8 cellular contexts compared by ENCODE assay signal in genomic region chr5:91383027-91383955, GRCh38. TPM values are rescaled to one million over a fixed set of nuclear protein-coding genes. Genes with fewer than 3 reads are reported as not detected.
DNase-seq lines count a peak whose midpoint lies in the region; ATAC-seq lines count a peak whose summit lies in the region.

Gene ARRDC3, minus strand, starts transcription at chr5:91383317. Its CDS starts 225 bp downstream, at chr5:91383092.

- H3K27ac Mint-ChIP-seq in effector memory CD8-positive, alpha-beta T cell = peak within 1 kb of the TSS; percentile 98 to 100

- peak within 1 kb of the TSS; percentile 45 for H2BK120ac ChIP-seq in mesenchymal stem cell (ENCODE audit: low read depth, low read length)

- WGBS in mesenchymal stem cell = under 1% methylated on average over 43 of the region's 49 CpGs

- H3K14ac ChIP-seq in mesenchymal stem cell (ENCODE audit: low read length in 2 of 2) = peak within 1 kb of the TSS in 1 of 2 experiments; percentile 44

- peak within 1 kb of the TSS; percentile 49 to 90 for H3K18ac ChIP-seq in mesenchymal stem cell (ENCODE audit: low read depth in 1 of 2, low read length in 2 of 2)

- no peaks in the 10 kb centered on the region for H3K27me3 Mint-ChIP-seq in effector memory CD8-positive, alpha-beta T cell

- no peaks in the 10 kb centered on the region for H3K9me3 Mint-ChIP-seq in effector memory CD8-positive, alpha-beta T cell

- H3K4ac ChIP-seq in mesenchymal stem cell (ENCODE audit: low read depth in 1 of 2, low read length in 2 of 2) = peak within 1 kb of the TSS; percentile 25 to 73

- H2AK5ac ChIP-seq in mesenchymal stem cell (ENCODE audit: low read length, severe bottlenecking) = no peak within 1 kb of the TSS

- H3K9me3 ChIP-seq in mesenchymal stem cell (ENCODE audit: control insufficient read depth, low read length) = no peaks in the 10 kb centered on the region

- H2BK12ac ChIP-seq in mesenchymal stem cell (ENCODE audit: low read length in 2 of 2) = peak within 1 kb of the TSS in 1 of 2 experiments; percentile 77

- peak within 1 kb of the TSS; percentile 95 for H3K4me2 ChIP-seq in mesenchymal stem cell (ENCODE audit: low read length, poor library complexity, severe bottlenecking)

- H3K4me1 Mint-ChIP-seq in effector memory CD8-positive, alpha-beta T cell (ENCODE audit: low read depth in 2 of 2) = peaks cover 12 to 27% of the 10 kb centered on the region in 2 donors

- H3K79me1 ChIP-seq in mesenchymal stem cell (replicated peaks; ENCODE audit: low read length, poor library complexity, severe bottlenecking) = no peaks in the 10 kb centered on the region

- peak within 1 kb of the TSS; percentile 81 to 94 for H3K4me3 Mint-ChIP-seq in effector memory CD8-positive, alpha-beta T cell

- H2AFZ ChIP-seq in mesenchymal stem cell (ENCODE audit: low read depth, low read length) = peak within 1 kb of the TSS; percentile 54

- peak within 1 kb of the TSS; percentile 99 for H3K9ac ChIP-seq in mesenchymal stem cell (ENCODE audit: low read length)

- peaks cover 53% of the 10 kb centered on the region for H3K36me3 Mint-ChIP-seq in effector memory CD8-positive, alpha-beta T cell (ENCODE audit: insufficient read depth)

- H3K27ac ChIP-seq in mesenchymal stem cell (ENCODE audit: low read length, poor library complexity, severe bottlenecking) = peak within 1 kb of the TSS; percentile 87

- H3K4me3 ChIP-seq in mesenchymal stem cell (ENCODE audit: insufficient read depth in 1 of 2, low read depth in 1 of 2, low read length in 2 of 2) = peak within 1 kb of the TSS; percentile 64 to 91

- H2BK5ac ChIP-seq in mesenchymal stem cell (ENCODE audit: low read depth, low read length, poor library complexity, severe bottlenecking) = peak within 1 kb of the TSS; percentile 95

- peak; percentile 84 for DNase-seq in COLO829 (ENCODE audit: low spot score)
- peak; percentile 95 for DNase-seq in HT-29 (ENCODE audit: low spot score)
- DNase-seq in NOMO-1 treated with dmso at 0.1 percent for 144 hours (lab: John Stamatoyannopoulos, UW; ENCODE audit: unreplicated experiment) = peak; percentile 95
- peak; percentile 91 to 93 (median 91) for DNase-seq in activated CD8-positive, alpha-beta memory T cell treated with anti-CD3 and anti-CD28 coated beads for 48 hours (ENCODE audit: low read depth in 2 of 3, low spot score in 2 of 3)
- peak; percentile 95 to 96 (median 96) for DNase-seq in effector memory CD8-positive, alpha-beta T cell
- DNase-seq in mesenchymal stem cell = peak; percentile 94
- DNase-seq in stimulated activated CD8-positive, alpha-beta memory T cell treated with anti-CD3 and anti-CD28 coated beads, Interleukin-12 subunit alpha, Interleukin-12 subunit beta, amount 100 ng/mL, for 24 hours (ENCODE audit: extremely low read depth) = peak; percentile 85

- no peak within 1 kb of the TSS for H4K91ac ChIP-seq in mesenchymal stem cell (ENCODE audit: low read length)

- H3K36me3 ChIP-seq in mesenchymal stem cell (ENCODE audit: control insufficient read depth in 1 of 2, insufficient read depth in 2 of 2, low read depth in 1 of 2, low read length in 2 of 2) = peaks cover 0 to 6% of the 10 kb centered on the region in 2 experiments

- ATAC-seq in GM21360 (IDR thresholded peaks at IDR 0.05; ENCODE audit: unreplicated experiment) = peak; percentile 47
- peak; percentile 37 for ATAC-seq in effector memory CD8-positive, alpha-beta T cell (replicated peaks)

- H2BK15ac ChIP-seq in mesenchymal stem cell (ENCODE audit: low read depth, poor library complexity, severe bottlenecking) = peak within 1 kb of the TSS; percentile 49

- H3K4me1 ChIP-seq in mesenchymal stem cell (ENCODE audit: control insufficient read depth, insufficient read depth, low read depth, low read length) = no peaks in the 10 kb centered on the region

- no peaks in the 10 kb centered on the region for H3K27me3 ChIP-seq in mesenchymal stem cell (ENCODE audit: control insufficient read depth in 1 of 2, insufficient read depth in 1 of 2, low read length in 2 of 2)

- peak within 1 kb of the TSS in 1 of 2 experiments; percentile 9 for H3K23ac ChIP-seq in mesenchymal stem cell (ENCODE audit: low read length in 2 of 2)

- H4K8ac ChIP-seq in mesenchymal stem cell (ENCODE audit: low read length) = peak within 1 kb of the TSS; percentile 82

RNA-seq across cellular contexts. Expression of gene ARRDC3, which starts in this region (rescaled TPM):
- 32.0 and 33.2 TPM in 2 replicates for total RNA-seq in HT-29 (2014; rRNA removed; shearing (Covaris generic))
- polyA plus RNA-seq in mesenchymal stem cell (2013, experiment 1 of 2) = 32.4 TPM
- 32.1 TPM for polyA plus RNA-seq in mesenchymal stem cell (2013, experiment 2 of 2)

Comparison
In these comparisons a context has a peak if more than half of its experiments do, and no peak if none do; other contexts are left out.
1. Peak in every context shown above with its lines: DNase-seq, ATAC-seq, H3K4me3 ChIP-seq and H3K27ac ChIP-seq.